1 cellular context compared by ENCODE assay signal in the genomic region with DNA sequence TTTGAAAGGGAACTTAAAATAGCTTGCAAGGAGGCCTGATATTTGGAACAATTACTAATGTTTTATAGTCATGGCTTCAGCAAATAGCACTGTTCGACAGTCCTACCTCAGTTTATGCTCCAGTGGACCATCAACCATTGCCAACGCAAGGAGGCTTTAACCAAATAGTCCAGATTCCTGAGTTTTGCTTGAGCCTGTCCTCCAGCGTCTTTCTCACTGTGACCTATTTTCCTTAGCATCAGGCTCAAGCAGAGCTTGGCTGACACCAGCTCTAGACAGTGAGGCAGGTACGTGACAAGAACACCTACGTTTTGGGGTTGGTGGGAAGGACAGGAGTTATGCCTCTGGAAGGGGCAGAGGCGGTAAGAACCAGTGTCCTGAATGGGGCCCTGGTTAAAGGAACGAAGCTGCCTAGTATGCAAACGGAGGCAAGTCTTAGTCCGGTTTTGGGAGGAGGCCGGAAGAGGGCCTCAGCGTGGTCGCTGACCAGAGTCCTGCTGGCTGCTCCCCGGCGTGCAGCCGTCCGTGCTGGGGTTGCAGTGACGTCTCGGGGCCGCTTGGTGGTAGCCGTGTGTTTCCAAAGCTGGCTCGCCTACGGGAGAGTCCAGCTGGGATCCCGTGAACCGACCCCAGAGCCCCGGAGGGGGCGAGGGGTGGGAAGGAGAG.
TF ChIP-seq lines count a peak whose summit lies in the region.

No MANE protein-coding gene starts in this region.

TF ChIP-seq in H1, 55 proteins besides CTCF, POLR2A, EP300 and RAD21 (continued from another document):
- 0 out of 2 replicates have a peak, but pooled peaks have one; percentile 5 for TF ChIP-seq TAF1 (IDR thresholded peaks at IDR 0.05; ENCODE audit: low read depth, low read length)
- peak; percentile 73 for TF ChIP-seq CREB1 (IDR thresholded peaks at IDR 0.05)
- TF ChIP-seq BCL11A (IDR thresholded peaks at IDR 0.05; ENCODE audit: low read depth in 2 of 2, low read length in 2 of 2), result no peak
- peak; percentile 36 for TF ChIP-seq TAF7 (optimal IDR thresholded peaks at IDR 0.05; ENCODE audit: borderline replicate concordance, low read depth, low read length)
- TF ChIP-seq KDM5A (IDR thresholded peaks at IDR 0.05; ENCODE audit: low read length), result no peak
- no peak for TF ChIP-seq NRF1 (IDR thresholded peaks at IDR 0.05; ENCODE audit: low read depth, low read length)
- TF ChIP-seq EGR1 (IDR thresholded peaks at IDR 0.05; ENCODE audit: borderline replicate concordance, low read depth, low read length), result 0 out of 2 replicates have a peak, but pooled peaks have one; percentile 23
- no peak for TF ChIP-seq BRCA1 (IDR thresholded peaks at IDR 0.05; ENCODE audit: low read depth, low read length)
- TF ChIP-seq SUZ12 (IDR thresholded peaks at IDR 0.05; ENCODE audit: low read length), result no peak
- no peak for TF ChIP-seq SRF (IDR thresholded peaks at IDR 0.05; ENCODE audit: low read depth, low read length)
- TF ChIP-seq RXRA (IDR thresholded peaks at IDR 0.05; ENCODE audit: insufficient read depth, low read depth, low read length), result 0 out of 2 replicates have a peak, but pooled peaks have one; percentile 7
- no peak for TF ChIP-seq SIX5 (IDR thresholded peaks at IDR 0.05; ENCODE audit: low read depth, low read length)
- 0 out of 2 replicates have a peak, but pooled peaks have one; percentile 8 for TF ChIP-seq BACH1 (IDR thresholded peaks at IDR 0.05; ENCODE audit: low read length)
- 0 out of 2 replicates have a peak, but pooled peaks have one; percentile 18 for TF ChIP-seq YY1 (IDR thresholded peaks at IDR 0.05; ENCODE audit: low read depth, low read length)
- no peak; the same call in 1 of the 2 replicates for TF ChIP-seq GABPA (IDR thresholded peaks at IDR 0.05; ENCODE audit: borderline replicate concordance, insufficient read depth, low read length)
- no peak for TF ChIP-seq GTF2F1 (IDR thresholded peaks at IDR 0.05; ENCODE audit: borderline replicate concordance, low read depth, low read length)
- 0 out of 2 replicates have a peak, but pooled peaks have one; percentile 25 for TF ChIP-seq POLR2AphosphoS5 (IDR thresholded peaks at IDR 0.05; ENCODE audit: low read depth, low read length)
- 0 out of 4 replicates have a peak, but pooled peaks have one; percentile 17 to 25 for TF ChIP-seq HDAC2 (IDR thresholded peaks at IDR 0.05; ENCODE audit: borderline replicate concordance in 1 of 2, low read depth in 2 of 2, low read length in 2 of 2)
